9 cellular contexts compared by ENCODE assay signal in genomic region chr12:124497658-124498057, GRCh38.
DNase-seq lines count a peak whose midpoint lies in the region; ATAC-seq and TF ChIP-seq lines count a peak whose summit lies in the region.
"Had no signal": no experiment of that assay in that cellular context is flagged by ENCODE, and none has a peak within 500 bp of the region (broad histone marks: within the 10 kb centered on the region; RNA-seq: fewer than 3 reads in every experiment).

No MANE protein-coding gene starts in this region.

- no peaks in the 10 kb centered on the region for H3K27me3 Mint-ChIP-seq in CD4-positive, CD25-positive, alpha-beta regulatory T cell
- H3K27me3 Mint-ChIP-seq in activated B cell treated with CpG ODN at 0.5 μM for 24 hours = no peaks in the 10 kb centered on the region
- H3K27me3 Mint-ChIP-seq in activated CD4-positive, alpha-beta T cell treated with anti-CD3 and anti-CD28 coated beads, Interleukin-2, amount 10 ng/mL, durations not matched to agents 7 days and 5 days = no peaks in the 10 kb centered on the region

- TF ChIP-seq CTCF in activated B cell treated with CpG ODN at 0.5 μM for 24 hours (IDR thresholded peaks at IDR 0.05) (no peak), psoas muscle (IDR thresholded peaks at IDR 0.05) (no peak)

- intact Hi-C loops in activated B cell treated with CpG ODN at 0.5 μM for 24 hours (cut with micrococcal nuclease) (loop anchor here (5.0 kb wide), 2 partner anchors 50 to 185 kb away; no protein-coding TSS in a partner anchor), head of caudate nucleus (cut with DNase I) (no loop called here), psoas muscle (cut with DNase I) (no loop called here)

- no peak overlapping the region for H3K4me3 ChIP-seq in CD4-positive, CD25-positive, alpha-beta regulatory T cell (ENCODE audit: low read depth, low read length)
- no peak overlapping the region for H3K4me3 ChIP-seq in psoas muscle

- no peak overlapping the region for H3K4me3 Mint-ChIP-seq in CD4-positive, CD25-positive, alpha-beta regulatory T cell
- H3K4me3 Mint-ChIP-seq in activated B cell treated with CpG ODN at 0.5 μM for 24 hours = no peak overlapping the region
- H3K4me3 Mint-ChIP-seq in activated CD4-positive, alpha-beta T cell treated with anti-CD3 and anti-CD28 coated beads, Interleukin-2, amount 10 ng/mL, durations not matched to agents 7 days and 5 days = no peak overlapping the region

- H3K4me1 Mint-ChIP-seq in CD4-positive, CD25-positive, alpha-beta regulatory T cell = peaks cover 0 to 71% (median 22%) of the 10 kb centered on the region in 4 donors
- H3K4me1 Mint-ChIP-seq in activated B cell treated with CpG ODN at 0.5 μM for 24 hours = peaks cover 77% of the 10 kb centered on the region
- peaks cover 24% of the 10 kb centered on the region for H3K4me1 Mint-ChIP-seq in activated CD4-positive, alpha-beta T cell treated with anti-CD3 and anti-CD28 coated beads, Interleukin-2, amount 10 ng/mL, durations not matched to agents 7 days and 5 days

- H3K36me3 Mint-ChIP-seq in CD4-positive, CD25-positive, alpha-beta regulatory T cell = peaks cover 3% of the 10 kb centered on the region
- H3K36me3 Mint-ChIP-seq in activated B cell treated with CpG ODN at 0.5 μM for 24 hours (ENCODE audit: low read depth) = peaks cover 16% of the 10 kb centered on the region
- peaks cover 3% of the 10 kb centered on the region for H3K36me3 Mint-ChIP-seq in activated CD4-positive, alpha-beta T cell treated with anti-CD3 and anti-CD28 coated beads, Interleukin-2, amount 10 ng/mL, durations not matched to agents 7 days and 5 days (ENCODE audit: low read depth)

- no peak for ATAC-seq in CD4-positive, CD25-positive, alpha-beta regulatory T cell (ENCODE audit: low read depth in 2 of 2)
- peak; percentile 11 for ATAC-seq in activated B cell treated with CpG ODN at 0.5 μM for 24 hours (ENCODE audit: low read depth)
- peak; percentile 40 to 74 (median 68) for ATAC-seq in psoas muscle
- ATAC-seq in HG03520 (IDR thresholded peaks at IDR 0.05; ENCODE audit: unreplicated experiment) = no peak
- no peak for ATAC-seq in GM18861 (IDR thresholded peaks at IDR 0.05; ENCODE audit: unreplicated experiment)

- no peaks in the 10 kb centered on the region for H3K36me3 ChIP-seq in CD4-positive, CD25-positive, alpha-beta regulatory T cell (ENCODE audit: control insufficient read depth, insufficient read depth, low read length)
- H3K36me3 ChIP-seq in psoas muscle (ENCODE audit: insufficient read depth in 1 of 2, low read depth in 1 of 2) = peaks cover 0 to 19% of the 10 kb centered on the region in 2 donors

- CTCF ChIA-PET in activated B cell treated with CpG ODN at 0.5 μM for 24 hours (lab: Charles Lee) = no interaction called here
- CTCF ChIA-PET in activated CD4-positive, alpha-beta T cell treated with anti-CD3 and anti-CD28 coated beads, Interleukin-2, amount 10 ng/mL, durations not matched to agents 7 days and 5 days (lab: Charles Lee) = interaction anchor here (1.0 to 1.1 kb wide), 2 partner anchors 24 to 44 kb away, joined by 3 read pairs; no protein-coding TSS in a partner anchor

- no peak for DNase-seq in CD4-positive, CD25-positive, alpha-beta regulatory T cell
- DNase-seq in activated B cell treated with CpG ODN at 0.5 μM for 24 hours (no peak), head of caudate nucleus (peak in 41 of 42 donors; percentile 43 to 90 (median 78)), psoas muscle (peak; percentile 82 to 88), cortex of kidney (lab: John Stamatoyannopoulos, UW) (no peak)
- DNase-seq in activated CD4-positive, alpha-beta T cell treated with anti-CD3 and anti-CD28 coated beads, Interleukin-2, amount 10 ng/mL, durations not matched to agents 7 days and 5 days = no peak
- DNase-seq: DND-41 had no signal

- no peaks in the 10 kb centered on the region for H3K27me3 ChIP-seq in CD4-positive, CD25-positive, alpha-beta regulatory T cell (ENCODE audit: control insufficient read depth, insufficient read depth, low read length)
- no peaks in the 10 kb centered on the region for H3K27me3 ChIP-seq in psoas muscle (ENCODE audit: insufficient read depth in 3 of 3, low read length in 2 of 3)

- 44 to 58% (median 53%) methylated on average over 7 of the region's 7 CpGs for WGBS in psoas muscle, 3 donors

- no peak overlapping the region for H3K27ac ChIP-seq in CD4-positive, CD25-positive, alpha-beta regulatory T cell (ENCODE audit: insufficient read depth, low read length, poor library complexity, severe bottlenecking)
- H3K27ac ChIP-seq in psoas muscle = peak overlapping the region; percentile 55

- peak overlapping the region in 2 of 3 donors; percentile 42 to 85 for H3K27ac Mint-ChIP-seq in CD4-positive, CD25-positive, alpha-beta regulatory T cell
- no peak overlapping the region for H3K27ac Mint-ChIP-seq in activated B cell treated with CpG ODN at 0.5 μM for 24 hours
- H3K27ac Mint-ChIP-seq in activated CD4-positive, alpha-beta T cell treated with anti-CD3 and anti-CD28 coated beads, Interleukin-2, amount 10 ng/mL, durations not matched to agents 7 days and 5 days = no peak overlapping the region

- POLR2A ChIA-PET in activated B cell treated with CpG ODN at 0.5 μM for 24 hours (lab: Charles Lee) = interaction anchor here (1.1 kb wide), 1 partner anchor 49 kb away, joined by 3 read pairs; no protein-coding TSS in a partner anchor
- POLR2A ChIA-PET in activated CD4-positive, alpha-beta T cell treated with anti-CD3 and anti-CD28 coated beads, Interleukin-2, amount 10 ng/mL, durations not matched to agents 7 days and 5 days (lab: Charles Lee) = no interaction called here

- peaks cover 24% of the 10 kb centered on the region for H3K4me1 ChIP-seq in CD4-positive, CD25-positive, alpha-beta regulatory T cell (ENCODE audit: control insufficient read depth, insufficient read depth, low read length, poor library complexity, severe bottlenecking)
- peaks cover 72% of the 10 kb centered on the region for H3K4me1 ChIP-seq in psoas muscle

- H3K9me3 ChIP-seq in CD4-positive, CD25-positive, alpha-beta regulatory T cell (ENCODE audit: control insufficient read depth in 2 of 2, low read length in 2 of 2) = no peaks in the 10 kb centered on the region
- H3K9me3 ChIP-seq in psoas muscle = no peaks in the 10 kb centered on the region

- H3K9me3 Mint-ChIP-seq in CD4-positive, CD25-positive, alpha-beta regulatory T cell = no peaks in the 10 kb centered on the region
- no peaks in the 10 kb centered on the region for H3K9me3 Mint-ChIP-seq in activated B cell treated with CpG ODN at 0.5 μM for 24 hours
- no peaks in the 10 kb centered on the region for H3K9me3 Mint-ChIP-seq in activated CD4-positive, alpha-beta T cell treated with anti-CD3 and anti-CD28 coated beads, Interleukin-2, amount 10 ng/mL, durations not matched to agents 7 days and 5 days

Comparison
In these comparisons a context has a peak if more than half of its experiments do, and no peak if none do; other contexts are left out.
1. ATAC-seq: peak in activated B cell treated with CpG ODN at 0.5 μM for 24 hours (single experiment) and psoas muscle (4 of 4); none in CD4-positive, CD25-positive, alpha-beta regulatory T cell (0 of 2), HG03520 (single experiment) and GM18861 (single experiment).
2. DNase-seq: peak in head of caudate nucleus (41 of 42) and psoas muscle (2 of 2); none in CD4-positive, CD25-positive, alpha-beta regulatory T cell (0 of 3), activated B cell treated with CpG ODN at 0.5 μM for 24 hours (single experiment), activated CD4-positive, alpha-beta T cell treated with anti-CD3 and anti-CD28 coated beads, Interleukin-2, amount 10 ng/mL, durations not matched to agents 7 days and 5 days (single experiment) and cortex of kidney (single experiment).
3. H3K27ac Mint-ChIP-seq: peak in CD4-positive, CD25-positive, alpha-beta regulatory T cell (2 of 3); none in activated B cell treated with CpG ODN at 0.5 μM for 24 hours (single experiment) and activated CD4-positive, alpha-beta T cell treated with anti-CD3 and anti-CD28 coated beads, Interleukin-2, amount 10 ng/mL, durations not matched to agents 7 days and 5 days (single experiment).